Comparison of ENCODE assay signal across 8 cellular contexts in the genomic region with DNA sequence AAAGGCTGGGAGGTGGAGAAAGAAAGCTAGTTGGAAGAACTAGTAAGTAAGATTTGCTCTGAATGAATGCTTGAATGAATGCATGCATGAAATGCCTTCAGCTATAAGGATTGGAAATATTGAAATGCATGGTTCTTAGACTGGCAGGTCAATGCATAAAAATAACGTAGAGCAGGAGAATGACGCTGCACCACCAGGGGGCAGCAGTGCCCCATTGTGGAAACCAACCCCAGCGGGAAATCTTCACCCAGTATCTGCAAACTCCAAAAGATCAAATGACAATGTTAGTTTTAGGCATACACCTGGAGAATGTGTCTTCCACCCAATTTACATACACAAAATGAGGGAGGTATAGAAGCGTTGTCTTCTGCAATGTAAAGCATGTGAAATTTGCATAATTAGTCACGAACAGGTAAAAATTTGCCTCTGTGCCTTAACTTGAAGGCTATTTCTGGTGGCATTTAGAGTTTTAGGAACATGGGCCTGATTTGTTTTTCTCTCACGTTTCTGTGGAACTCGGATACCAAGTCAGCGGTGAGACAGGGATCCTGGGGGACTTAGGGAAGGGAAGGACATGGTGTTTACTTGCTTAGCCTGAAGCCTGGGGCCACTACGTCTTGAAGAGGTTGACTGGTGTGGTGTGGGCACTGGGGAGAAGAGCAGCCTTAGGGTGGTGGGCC.
DNase-seq lines count a peak whose midpoint lies in the region; ATAC-seq and TF ChIP-seq lines count a peak whose summit lies in the region.

No MANE protein-coding gene starts in this region.

- H3K4me1 Mint-ChIP-seq in glutamatergic neuron (ENCODE audit: low read depth, unreplicated experiment) = peaks cover 18% of the 10 kb centered on the region

- peaks cover 40% of the 10 kb centered on the region for H3K27me3 ChIP-seq in GM23248 (replicated peaks; ENCODE audit: insufficient read depth)

- no peak overlapping the region for H3K27ac ChIP-seq in GM23248

- no peak overlapping the region for H3K4me3 ChIP-seq in GM23248

- no peaks in the 10 kb centered on the region for H3K36me3 ChIP-seq in GM23248 (ENCODE audit: low read depth)

- DNase-seq in Daoy (ENCODE audit: low read depth) = peak; percentile 72
- DNase-seq in GM23248 = peak; percentile 71
- DNase-seq in M059J (ENCODE audit: low read depth) = peak; percentile 62
- peak; percentile 59 for DNase-seq in SK-N-DZ (ENCODE audit: low spot score)
- DNase-seq in activated naive CD4-positive, alpha-beta T cell (lab: John Stamatoyannopoulos, UW) = peak; percentile 47 to 74 (median 62)
- peak; percentile 86 for DNase-seq in glutamatergic neuron
- DNase-seq in retina = peak; percentile 86

- no peaks in the 10 kb centered on the region for H3F3A ChIP-seq in GM23248 (ENCODE audit: insufficient read depth)

- H3K27ac Mint-ChIP-seq in glutamatergic neuron (ENCODE audit: unreplicated experiment) = no peak overlapping the region

- TF ChIP-seq CTCF in glutamatergic neuron (IDR thresholded peaks at IDR 0.05; ENCODE audit: partially characterized antibody, unreplicated experiment) = peak; percentile 97

- 20 to 22% methylated on average over 9 of the region's 9 CpGs for WGBS in GM23248 (ENCODE audit: low coverage in 1 of 2, low lambda C conversion rate in 2 of 2, missing lambda C conversion rate in 2 of 2), 2 experiments

- ATAC-seq in HG03097 (IDR thresholded peaks at IDR 0.05; ENCODE audit: low FRiP score, unreplicated experiment) = no peak

- H3K36me3 Mint-ChIP-seq in glutamatergic neuron (ENCODE audit: unreplicated experiment) = no peaks in the 10 kb centered on the region

- no peaks in the 10 kb centered on the region for H4K20me1 ChIP-seq in GM23248 (ENCODE audit: insufficient read depth)

- H3K4me1 ChIP-seq in GM23248 (ENCODE audit: insufficient read depth) = no peaks in the 10 kb centered on the region

- H3K9me3 ChIP-seq in GM23248 (ENCODE audit: low read depth) = no peaks in the 10 kb centered on the region

- in situ Hi-C loops in GM23248 (cut with MboI) = no loop called here

- H3K79me2 ChIP-seq in GM23248 (ENCODE audit: insufficient read depth) = no peaks in the 10 kb centered on the region

- no peaks in the 10 kb centered on the region for H3K9me2 ChIP-seq in GM23248 (ENCODE audit: insufficient read depth)

- no peak overlapping the region for H3K9ac ChIP-seq in GM23248

- H3K9me3 Mint-ChIP-seq in glutamatergic neuron (ENCODE audit: unreplicated experiment) = no peaks in the 10 kb centered on the region

- no peak overlapping the region for H2AFZ ChIP-seq in GM23248

- H3K4me2 ChIP-seq in GM23248 (ENCODE audit: unreplicated experiment) = no peak overlapping the region

- H3K27me3 Mint-ChIP-seq in glutamatergic neuron (ENCODE audit: unreplicated experiment) = no peaks in the 10 kb centered on the region

- no peak overlapping the region for H3K4me3 Mint-ChIP-seq in glutamatergic neuron (ENCODE audit: unreplicated experiment)
